ENCODE assay signal across 1 cellular context in the genomic region with DNA sequence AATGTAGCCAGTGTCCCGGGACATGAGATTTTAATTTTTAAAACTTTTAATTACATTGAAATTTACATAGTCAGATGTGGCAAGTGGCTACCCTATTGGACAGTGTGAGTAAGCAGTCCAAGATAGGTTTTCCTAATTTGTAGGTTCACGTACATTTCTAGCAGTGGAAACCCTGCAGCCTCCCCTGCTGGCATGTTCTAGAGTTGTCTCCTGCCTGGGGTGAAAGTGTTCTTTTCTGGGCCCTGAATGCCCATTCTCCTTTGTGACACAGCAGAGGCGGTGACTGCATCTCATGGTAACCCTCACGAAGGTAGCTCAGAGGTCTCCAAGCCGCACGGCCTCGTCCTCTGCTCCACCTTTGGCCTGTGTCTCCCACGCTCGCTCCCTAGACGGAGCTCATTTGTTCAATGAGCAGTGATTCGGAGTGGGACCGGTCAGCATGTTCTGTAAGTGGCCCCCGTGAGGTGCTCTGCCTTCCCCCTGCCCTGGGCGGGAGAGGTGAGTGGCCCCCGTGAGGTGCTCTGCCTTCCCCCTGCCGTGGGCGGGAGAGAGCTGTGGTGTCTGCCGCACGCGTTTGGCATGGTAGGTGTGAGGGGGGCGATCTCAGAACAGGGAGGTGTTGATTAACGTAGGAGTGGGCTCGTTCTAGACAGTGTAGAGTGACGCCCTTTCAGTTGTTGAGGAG.
TF ChIP-seq lines count a peak whose summit lies in the region.

No MANE protein-coding gene starts in this region.

TF ChIP-seq in HCT116, 20 proteins besides CTCF, POLR2A, EP300 and RAD21:
- no peak for TF ChIP-seq ELF1 (IDR thresholded peaks at IDR 0.05; ENCODE audit: borderline replicate concordance, low read depth)
- TF ChIP-seq CBX3 (IDR thresholded peaks at IDR 0.05; ENCODE audit: low read depth): no peak
- TF ChIP-seq SRF (IDR thresholded peaks at IDR 0.05; ENCODE audit: low read depth): no peak
- no peak for TF ChIP-seq POLR2AphosphoS5 (IDR thresholded peaks at IDR 0.05; ENCODE audit: low read depth, low read length)
- TF ChIP-seq EGR1 (IDR thresholded peaks at IDR 0.05; ENCODE audit: low read depth): no peak
- no peak for TF ChIP-seq JUND (IDR thresholded peaks at IDR 0.05)
- TF ChIP-seq, protein P1, sequence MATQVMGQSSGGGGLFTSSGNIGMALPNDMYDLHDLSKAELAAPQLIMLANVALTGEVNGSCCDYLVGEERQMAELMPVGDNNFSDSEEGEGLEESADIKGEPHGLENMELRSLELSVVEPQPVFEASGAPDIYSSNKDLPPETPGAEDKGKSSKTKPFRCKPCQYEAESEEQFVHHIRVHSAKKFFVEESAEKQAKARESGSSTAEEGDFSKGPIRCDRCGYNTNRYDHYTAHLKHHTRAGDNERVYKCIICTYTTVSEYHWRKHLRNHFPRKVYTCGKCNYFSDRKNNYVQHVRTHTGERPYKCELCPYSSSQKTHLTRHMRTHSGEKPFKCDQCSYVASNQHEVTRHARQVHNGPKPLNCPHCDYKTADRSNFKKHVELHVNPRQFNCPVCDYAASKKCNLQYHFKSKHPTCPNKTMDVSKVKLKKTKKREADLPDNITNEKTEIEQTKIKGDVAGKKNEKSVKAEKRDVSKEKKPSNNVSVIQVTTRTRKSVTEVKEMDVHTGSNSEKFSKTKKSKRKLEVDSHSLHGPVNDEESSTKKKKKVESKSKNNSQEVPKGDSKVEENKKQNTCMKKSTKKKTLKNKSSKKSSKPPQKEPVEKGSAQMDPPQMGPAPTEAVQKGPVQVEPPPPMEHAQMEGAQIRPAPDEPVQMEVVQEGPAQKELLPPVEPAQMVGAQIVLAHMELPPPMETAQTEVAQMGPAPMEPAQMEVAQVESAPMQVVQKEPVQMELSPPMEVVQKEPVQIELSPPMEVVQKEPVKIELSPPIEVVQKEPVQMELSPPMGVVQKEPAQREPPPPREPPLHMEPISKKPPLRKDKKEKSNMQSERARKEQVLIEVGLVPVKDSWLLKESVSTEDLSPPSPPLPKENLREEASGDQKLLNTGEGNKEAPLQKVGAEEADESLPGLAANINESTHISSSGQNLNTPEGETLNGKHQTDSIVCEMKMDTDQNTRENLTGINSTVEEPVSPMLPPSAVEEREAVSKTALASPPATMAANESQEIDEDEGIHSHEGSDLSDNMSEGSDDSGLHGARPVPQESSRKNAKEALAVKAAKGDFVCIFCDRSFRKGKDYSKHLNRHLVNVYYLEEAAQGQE (IDR thresholded peaks at IDR 0.05; ENCODE audit: low read depth): no peak
- TF ChIP-seq ZNF274 (IDR thresholded peaks at IDR 0.05; ENCODE audit: low read depth, low read length): no peak
- TF ChIP-seq FOSL1 (IDR thresholded peaks at IDR 0.05; ENCODE audit: low read depth): no peak
- TF ChIP-seq YY1 (IDR thresholded peaks at IDR 0.05; ENCODE audit: extremely low read depth, insufficient replicate concordance, low read depth, low read length): no peak
- no peak for TF ChIP-seq CEBPB (IDR thresholded peaks at IDR 0.05; ENCODE audit: low read depth)
- no peak for TF ChIP-seq SIN3A (IDR thresholded peaks at IDR 0.05; ENCODE audit: low read depth)
- TF ChIP-seq, protein P2, sequence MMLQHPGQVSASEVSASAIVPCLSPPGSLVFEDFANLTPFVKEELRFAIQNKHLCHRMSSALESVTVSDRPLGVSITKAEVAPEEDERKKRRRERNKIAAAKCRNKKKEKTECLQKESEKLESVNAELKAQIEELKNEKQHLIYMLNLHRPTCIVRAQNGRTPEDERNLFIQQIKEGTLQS (IDR thresholded peaks at IDR 0.05): no peak
- TF ChIP-seq, protein P3, sequence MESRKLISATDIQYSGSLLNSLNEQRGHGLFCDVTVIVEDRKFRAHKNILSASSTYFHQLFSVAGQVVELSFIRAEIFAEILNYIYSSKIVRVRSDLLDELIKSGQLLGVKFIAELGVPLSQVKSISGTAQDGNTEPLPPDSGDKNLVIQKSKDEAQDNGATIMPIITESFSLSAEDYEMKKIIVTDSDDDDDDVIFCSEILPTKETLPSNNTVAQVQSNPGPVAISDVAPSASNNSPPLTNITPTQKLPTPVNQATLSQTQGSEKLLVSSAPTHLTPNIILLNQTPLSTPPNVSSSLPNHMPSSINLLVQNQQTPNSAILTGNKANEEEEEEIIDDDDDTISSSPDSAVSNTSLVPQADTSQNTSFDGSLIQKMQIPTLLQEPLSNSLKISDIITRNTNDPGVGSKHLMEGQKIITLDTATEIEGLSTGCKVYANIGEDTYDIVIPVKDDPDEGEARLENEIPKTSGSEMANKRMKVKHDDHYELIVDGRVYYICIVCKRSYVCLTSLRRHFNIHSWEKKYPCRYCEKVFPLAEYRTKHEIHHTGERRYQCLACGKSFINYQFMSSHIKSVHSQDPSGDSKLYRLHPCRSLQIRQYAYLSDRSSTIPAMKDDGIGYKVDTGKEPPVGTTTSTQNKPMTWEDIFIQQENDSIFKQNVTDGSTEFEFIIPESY (IDR thresholded peaks at IDR 0.05; ENCODE audit: extremely low read depth, insufficient replicate concordance, low read length): no peak
- TF ChIP-seq ZFX (IDR thresholded peaks at IDR 0.05): no peak
- TF ChIP-seq, protein P4, sequence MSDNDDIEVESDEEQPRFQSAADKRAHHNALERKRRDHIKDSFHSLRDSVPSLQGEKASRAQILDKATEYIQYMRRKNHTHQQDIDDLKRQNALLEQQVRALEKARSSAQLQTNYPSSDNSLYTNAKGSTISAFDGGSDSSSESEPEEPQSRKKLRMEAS (IDR thresholded peaks at IDR 0.05): no peak
- no peak for TF ChIP-seq SP1 (IDR thresholded peaks at IDR 0.05; ENCODE audit: low read depth)
- no peak for TF ChIP-seq EZH2phosphoT487 (IDR thresholded peaks at IDR 0.05; ENCODE audit: borderline replicate concordance)
- TF ChIP-seq TCF7L2 (IDR thresholded peaks at IDR 0.05; ENCODE audit: borderline replicate concordance, extremely low read depth, insufficient read depth, insufficient read length): no peak
TF ChIP-seq in HCT116: peak in this region for 0.
